In genomic region chr4:164892018-164892417, GRCh38 we compare ENCODE assay signal across 16 cellular contexts. TPM values are rescaled to one million over a fixed set of nuclear protein-coding genes. Genes with fewer than 3 reads are reported as not detected.
A peak's percentile ranks its signal among the peaks of the same experiment; 100 is the strongest.
DNase-seq lines count a peak whose midpoint lies in the region; ATAC-seq, FAIRE-seq and TF ChIP-seq lines count a peak whose summit lies in the region.
"Had no signal": no experiment of that assay in that cellular context is flagged by ENCODE, and none has a peak within 500 bp of the region (broad histone marks: within the 10 kb centered on the region; RNA-seq: fewer than 3 reads in every experiment).

No MANE protein-coding gene starts in this region.

- peak; percentile 82 for ATAC-seq in GM18868 (IDR thresholded peaks at IDR 0.05; ENCODE audit: unreplicated experiment)
- peak; percentile 88 for ATAC-seq in GM21619 (IDR thresholded peaks at IDR 0.05; ENCODE audit: unreplicated experiment)
- peak; percentile 86 for ATAC-seq in HG03064 (IDR thresholded peaks at IDR 0.05; ENCODE audit: low read depth, unreplicated experiment)
- ATAC-seq: left lobe of liver, natural killer cell had no signal

- TF ChIP-seq CTCF in GM10266 (IDR thresholded peaks at IDR 0.05; ENCODE audit: control insufficient read depth, insufficient read depth, low read depth, missing control alignments), result no peak

- intact Hi-C loops in activated T-helper 2 cell treated with anti-CD3 and anti-CD28 coated beads, Interferon-gamma antibody, Interleukin-2, Interleukin-4, amounts not matched to agents 10 μg/mL and 5 μg/mL and 100 μg/mL, durations not matched to agents 14 hours and 24 hours and 36 hours (cut with micrococcal nuclease), result no loop called here

- H3K36me3 Mint-ChIP-seq in activated T-helper 2 cell treated with anti-CD3 and anti-CD28 coated beads, Interferon-gamma antibody, Interleukin-2, Interleukin-4, amounts not matched to agents 10 μg/mL and 5 μg/mL and 100 μg/mL, durations not matched to agents 14 hours and 24 hours and 36 hours (ENCODE audit: low read depth), result no peaks in the 10 kb centered on the region
- H3K36me3 Mint-ChIP-seq: CD8-positive, alpha-beta memory T cell; natural killer cell had no signal

- no peaks in the 10 kb centered on the region for H3K4me1 Mint-ChIP-seq in activated T-helper 2 cell treated with anti-CD3 and anti-CD28 coated beads, Interferon-gamma antibody, Interleukin-2, Interleukin-4, amounts not matched to agents 10 μg/mL and 5 μg/mL and 100 μg/mL, durations not matched to agents 14 hours and 24 hours and 36 hours (ENCODE audit: low read depth)
- H3K4me1 Mint-ChIP-seq: CD8-positive, alpha-beta memory T cell; natural killer cell had no signal

- peak; percentile 38 for DNase-seq in RCC 7860 (ENCODE audit: low spot score)
- no peak for DNase-seq in activated T-helper 2 cell treated with anti-CD3 and anti-CD28 coated beads, Interferon-gamma antibody, Interleukin-2, Interleukin-4, amounts not matched to agents 10 μg/mL and 5 μg/mL and 100 μg/mL, durations not matched to agents 14 hours and 24 hours and 36 hours (ENCODE audit: low spot score)
- DNase-seq in GM10266 (ENCODE audit: extremely low spot score), result no peak
- no peak for DNase-seq in NCI-H1105 treated with DMSO at 0.1 percent for 48 hours (lab: John Stamatoyannopoulos, UW)
- no peak for DNase-seq in HuH-7 (ENCODE audit: low spot score)
- DNase-seq: CD8-positive, alpha-beta memory T cell; natural killer cell; NCI-H1436 treated with DMSO at 0.1 percent for 48 hours; NK-92 treated with Interleukin-12 subunit alpha and Interleukin-12 subunit beta, amount 100 ng/mL, for 24 hours had no signal

- no peak overlapping the region for H3K27ac Mint-ChIP-seq in activated T-helper 2 cell treated with anti-CD3 and anti-CD28 coated beads, Interferon-gamma antibody, Interleukin-2, Interleukin-4, amounts not matched to agents 10 μg/mL and 5 μg/mL and 100 μg/mL, durations not matched to agents 14 hours and 24 hours and 36 hours
- H3K27ac Mint-ChIP-seq: CD8-positive, alpha-beta memory T cell; natural killer cell had no signal

- no peak overlapping the region for H3K4me3 Mint-ChIP-seq in activated T-helper 2 cell treated with anti-CD3 and anti-CD28 coated beads, Interferon-gamma antibody, Interleukin-2, Interleukin-4, amounts not matched to agents 10 μg/mL and 5 μg/mL and 100 μg/mL, durations not matched to agents 14 hours and 24 hours and 36 hours (ENCODE audit: low read depth)
- H3K4me3 Mint-ChIP-seq: CD8-positive, alpha-beta memory T cell; natural killer cell had no signal

- peak; percentile 62 for FAIRE-seq in RCC 7860 (lab: Jason Lieb, UNC)

- H3K27me3 Mint-ChIP-seq in activated T-helper 2 cell treated with anti-CD3 and anti-CD28 coated beads, Interferon-gamma antibody, Interleukin-2, Interleukin-4, amounts not matched to agents 10 μg/mL and 5 μg/mL and 100 μg/mL, durations not matched to agents 14 hours and 24 hours and 36 hours (ENCODE audit: low read depth), result no peaks in the 10 kb centered on the region

- no peaks in the 10 kb centered on the region for H3K9me3 Mint-ChIP-seq in activated T-helper 2 cell treated with anti-CD3 and anti-CD28 coated beads, Interferon-gamma antibody, Interleukin-2, Interleukin-4, amounts not matched to agents 10 μg/mL and 5 μg/mL and 100 μg/mL, durations not matched to agents 14 hours and 24 hours and 36 hours
- H3K9me3 Mint-ChIP-seq: CD8-positive, alpha-beta memory T cell had no signal

RNA-seq across cellular contexts. Expression of gene APELA, which starts 15.0 kb away (rescaled TPM):
- total RNA-seq in activated T-helper 2 cell treated with anti-CD3 and anti-CD28 coated beads, Interferon-gamma antibody, Interleukin-2, Interleukin-4, amounts not matched to agents 10 μg/mL and 5 μg/mL and 100 μg/mL, durations not matched to agents 14 hours and 24 hours and 36 hours, result not detected in 2 replicates
- total RNA-seq: CD8-positive, alpha-beta memory T cell; dermis microvascular lymphatic vessel endothelial cell; left lobe of liver; natural killer cell; skeletal muscle tissue; urinary bladder had no signal
